8 cellular contexts compared by ENCODE assay signal in the genomic region with DNA sequence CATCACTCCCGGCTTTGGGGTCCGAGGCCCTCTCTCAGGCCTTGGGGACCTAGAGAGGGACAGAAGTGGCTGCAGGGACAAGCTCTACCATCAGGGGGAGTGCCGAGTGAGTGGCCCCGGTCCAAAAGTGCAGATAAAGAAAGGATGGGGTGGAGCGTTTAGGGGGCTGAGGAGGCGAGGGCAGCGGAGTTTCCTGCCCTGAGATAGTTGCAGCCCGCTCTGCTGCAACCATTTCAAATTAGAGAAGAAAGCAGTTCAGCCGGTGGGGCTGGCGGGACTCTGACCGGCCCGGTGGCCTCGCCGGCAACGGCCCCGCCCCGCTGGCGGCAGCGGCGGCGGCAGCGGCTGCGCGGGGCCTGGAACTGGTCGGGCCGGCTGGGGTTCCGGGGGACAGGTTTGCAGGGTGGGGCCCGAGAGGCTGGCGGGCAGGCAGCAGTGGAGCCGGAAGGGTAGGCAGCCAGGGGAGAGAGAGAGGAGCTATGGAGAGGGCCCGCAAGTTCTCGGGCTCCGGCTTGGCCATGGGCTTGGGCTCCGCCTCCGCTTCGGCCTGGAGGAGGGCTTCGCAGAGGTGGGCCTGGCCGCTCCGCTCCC. TPM values are rescaled to one million over a fixed set of nuclear protein-coding genes. Genes with fewer than 3 reads are reported as not detected.
DNase-seq lines count a peak whose midpoint lies in the region; ATAC-seq and TF ChIP-seq lines count a peak whose summit lies in the region.

No MANE protein-coding gene starts in this region.

- DNase-seq in activated T-helper 9 cell treated with anti-CD3 and anti-CD28 coated beads, Interleukin-2, amount 50 U/mL, for 16 hours (ENCODE audit: low read depth): peak; percentile 34
- DNase-seq in foreskin fibroblast (peak in 1 of 2 donors; percentile 68), occipital lobe (lab: John Stamatoyannopoulos, UW) (peak; percentile 8), mesenteric fat pad (ENCODE audit: low spot score) (no peak)

- ATAC-seq in GM18502 (IDR thresholded peaks at IDR 0.05; ENCODE audit: poor library complexity, unreplicated experiment): peak; percentile 45
- peak; percentile 48 for ATAC-seq in HG03175 (IDR thresholded peaks at IDR 0.05; ENCODE audit: unreplicated experiment)

- H3K4me2 ChIP-seq in OCI-LY1 (ENCODE audit: low read length): peak overlapping the region; percentile 78

- H3K9me2 ChIP-seq in OCI-LY1 (ENCODE audit: low read depth, low read length): no peaks in the 10 kb centered on the region

- H2AFZ ChIP-seq in OCI-LY1 (ENCODE audit: low read length): peak overlapping the region; percentile 73; the same call in 1 of the 2 replicates

- no peaks in the 10 kb centered on the region for H3K79me2 ChIP-seq in OCI-LY1 (ENCODE audit: insufficient read depth, low read length)

- H4K20me1 ChIP-seq in OCI-LY1 (ENCODE audit: insufficient read depth, low read length): no peaks in the 10 kb centered on the region

- no peaks in the 10 kb centered on the region for H3F3A ChIP-seq in OCI-LY1 (ENCODE audit: insufficient read depth, low read length)

- no peaks in the 10 kb centered on the region for H3K27me3 ChIP-seq in OCI-LY1 (ENCODE audit: insufficient read depth, low read length)

- TF ChIP-seq CTCF in 22Rv1 (IDR thresholded peaks at IDR 0.05) (peak; percentile 76), OCI-LY1 (IDR thresholded peaks at IDR 0.05; ENCODE audit: low read length) (peak; percentile 66), foreskin fibroblast (IDR thresholded peaks at IDR 0.05; ENCODE audit: low read depth, low read length) (peak; percentile 74)

- H3K36me3 ChIP-seq in OCI-LY1 (ENCODE audit: insufficient read depth, low read length): no peaks in the 10 kb centered on the region

- peak overlapping the region; percentile 70 for H3K9ac ChIP-seq in OCI-LY1 (ENCODE audit: low read length)

- H3K4me3 ChIP-seq in OCI-LY1 (ENCODE audit: low read depth, low read length, poor library complexity, severe bottlenecking) (peak overlapping the region; percentile 65), foreskin fibroblast (ENCODE audit: low read depth in 1 of 2, low read length in 2 of 2) (peak overlapping the region; percentile 55 to 61)

- H3K4me1 ChIP-seq in OCI-LY1 (ENCODE audit: insufficient read depth, low read length, severe bottlenecking): peaks cover 26% of the 10 kb centered on the region

- H3K9me3 ChIP-seq in OCI-LY1 (ENCODE audit: low read length): no peaks in the 10 kb centered on the region

- H3K27ac ChIP-seq in 22Rv1 (peak overlapping the region; percentile 82), OCI-LY1 (ENCODE audit: low read depth, low read length, poor library complexity, severe bottlenecking) (peak overlapping the region; percentile 23)

RNA-seq across cellular contexts. Expression of gene DLG3, which starts 7.6 kb away (rescaled TPM):
- total RNA-seq in occipital lobe (84.1 TPM), mesenteric fat pad (4.6 TPM)

RNA-seq across cellular contexts. Expression of gene GDPD2, which starts 29.1 kb away (rescaled TPM):
- total RNA-seq in occipital lobe (2.5 TPM), mesenteric fat pad (not detected)

Comparison
In these comparisons a context has a peak if more than half of its experiments do, and no peak if none do; other contexts are left out.
1. RNA of gene DLG3, which starts 7.6 kb away (total RNA-seq): 84.1 TPM in occipital lobe (single experiment); 4.6 TPM in mesenteric fat pad (single experiment); every median in the first group is over 10 times any median in the second.
2. Peak in every context shown above with its lines, with median percentiles within 50 percentile points of each other: CTCF ChIP-seq.